Comparison of ENCODE assay signal across 23 cellular contexts in genomic region chr3:127449489-127450212, GRCh38.
DNase-seq lines count a peak whose midpoint lies in the region; ATAC-seq, FAIRE-seq and TF ChIP-seq lines count a peak whose summit lies in the region.
"Had no signal": no experiment of that assay in that cellular context is flagged by ENCODE, and none has a peak within 500 bp of the region (broad histone marks: within the 10 kb centered on the region; RNA-seq: fewer than 3 reads in every experiment).

No MANE protein-coding gene starts in this region.

- H3K4me3 ChIP-seq in right cardiac atrium (ENCODE audit: low read length) = no peak overlapping the region
- H3K4me3 ChIP-seq in K562 = no peak overlapping the region
- H3K4me3 ChIP-seq in right lobe of liver = no peak overlapping the region
- no peak overlapping the region for H3K4me3 ChIP-seq in suprapubic skin
- H3K4me3 ChIP-seq: GM23338, MG63 had no signal

- H3K4me1 ChIP-seq in right cardiac atrium (ENCODE audit: control insufficient read depth, insufficient read depth, low read length) (no peaks in the 10 kb centered on the region), K562 (replicated peaks in 1 of 2; ENCODE audit: control insufficient read depth in 2 of 2, insufficient read depth in 2 of 2, low read length in 2 of 2) (no peaks in the 10 kb centered on the region), right lobe of liver (no peaks in the 10 kb centered on the region), suprapubic skin (peaks cover 7% of the 10 kb centered on the region)

- no peak overlapping the region for H3K27ac Mint-ChIP-seq in activated CD8-positive, alpha-beta T cell treated with anti-CD3 and anti-CD28 coated beads, Interleukin-2, amount 10 ng/mL, durations not matched to agents 7 days and 5 days
- H3K27ac Mint-ChIP-seq: B cell; CD8-positive, alpha-beta memory T cell; GM23338 had no signal

- FAIRE-seq in K562 (lab: Jason Lieb, UNC) = no peak
- FAIRE-seq: GM19239 had no signal

- H3K27me3 ChIP-seq in right cardiac atrium (ENCODE audit: control insufficient read depth, insufficient read depth) (no peaks in the 10 kb centered on the region), K562 (ENCODE audit: control insufficient read depth in 2 of 2, insufficient read depth in 2 of 2, low read length in 2 of 2) (peaks cover 0 to 14% of the 10 kb centered on the region in 2 experiments; a peak in 2 of 5 replicates), right lobe of liver (peaks cover 0 to under 1% of the 10 kb centered on the region in 2 donors), suprapubic skin (peaks cover 34% of the 10 kb centered on the region)
- H3K27me3 ChIP-seq: MG63 had no signal

- intact Hi-C loops in left cardiac atrium (cut with DNase I) = loop anchor here (10.0 kb wide), 4 partner anchors 435 to 925 kb away; partner anchors contain the start of gene CHST13 (in 1 of the 2)
- intact Hi-C loops in right cardiac atrium (cut with DNase I) = loop anchor here in 2 of 4 donors (5.0 to 10.0 kb wide), 3 partner anchors 465 to 767 kb away; partner anchors contain the start of gene PLXNA1 (in 1 of the 2)
- intact Hi-C loops in K562 (cut with micrococcal nuclease) = loop anchor here (10.0 kb wide), 1 partner anchor 775 kb away; no protein-coding TSS in a partner anchor
- intact Hi-C loops in right lobe of liver (cut with DNase I) = loop anchor here in 1 of 2 donors (10.0 kb wide), 1 partner anchor 695 kb away; no protein-coding TSS in a partner anchor

- H3K36me3 ChIP-seq in K562 (ENCODE audit: control insufficient read depth, insufficient read depth, low read length) = no peaks in the 10 kb centered on the region
- H3K36me3 ChIP-seq in right lobe of liver = no peaks in the 10 kb centered on the region
- no peaks in the 10 kb centered on the region for H3K36me3 ChIP-seq in suprapubic skin
- H3K36me3 ChIP-seq: MG63 had no signal

- H3K27ac ChIP-seq in right cardiac atrium (ENCODE audit: low read length) (no peak overlapping the region), K562 (ENCODE audit: extremely low read depth, low read depth, low read length) (no peak overlapping the region), right lobe of liver (no peak overlapping the region), suprapubic skin (no peak overlapping the region)
- H3K27ac ChIP-seq: HL-60 had no signal

- no peaks in the 10 kb centered on the region for H3K9me3 Mint-ChIP-seq in activated CD8-positive, alpha-beta T cell treated with anti-CD3 and anti-CD28 coated beads, Interleukin-2, amount 10 ng/mL, durations not matched to agents 7 days and 5 days (ENCODE audit: insufficient read depth)
- H3K9me3 Mint-ChIP-seq: GM23338 had no signal

- no peaks in the 10 kb centered on the region for H3K79me2 ChIP-seq in K562 (ENCODE audit: control insufficient read depth, insufficient read depth, low read length)

- POLR2A ChIA-PET in K562 (lab: Yijun Ruan, JAX) = interaction anchor here (0.6 kb wide), 1 partner anchor 18 kb away, joined by 3 read pairs; no protein-coding TSS in a partner anchor
- POLR2A ChIA-PET in activated CD8-positive, alpha-beta T cell treated with anti-CD3 and anti-CD28 coated beads, Interleukin-2, amount 10 ng/mL, durations not matched to agents 7 days and 5 days (lab: Charles Lee) = no interaction called here

- TF ChIP-seq EP300 in K562 (IDR thresholded peaks at IDR 0.05; ENCODE audit: low read length) (no peak), suprapubic skin (IDR thresholded peaks at IDR 0.05) (no peak)

- ATAC-seq in left cardiac atrium (no peak), right cardiac atrium (no peak), K562 (no peak), right lobe of liver (no peak), GM21515 (IDR thresholded peaks at IDR 0.05; ENCODE audit: unreplicated experiment) (no peak)
- no peak for ATAC-seq in activated CD8-positive, alpha-beta T cell treated with anti-CD3 and anti-CD28 coated beads, Interleukin-2, amount 10 ng/mL, durations not matched to agents 7 days and 5 days
- ATAC-seq: GM23338, PC-3 had no signal

- H3K4me1 Mint-ChIP-seq in activated CD8-positive, alpha-beta T cell treated with anti-CD3 and anti-CD28 coated beads, Interleukin-2, amount 10 ng/mL, durations not matched to agents 7 days and 5 days (ENCODE audit: low read depth) = no peaks in the 10 kb centered on the region
- H3K4me1 Mint-ChIP-seq: B cell; CD8-positive, alpha-beta memory T cell; GM23338 had no signal

- no peak for TF ChIP-seq POLR2A in K562 (conservative IDR thresholded peaks at IDR 0.05)
- no peak for TF ChIP-seq POLR2A in right lobe of liver (IDR thresholded peaks at IDR 0.05)
- TF ChIP-seq POLR2A in suprapubic skin (IDR thresholded peaks at IDR 0.05) = no peak

- no peak for TF ChIP-seq CTCF in K562 (IDR thresholded peaks at IDR 0.05 in 2 of 3, conservative IDR thresholded peaks at IDR 0.05 in 1 of 3; ENCODE audit: insufficient read depth in 2 of 3, low read depth in 1 of 3, low read length in 3 of 3)
- TF ChIP-seq CTCF in right lobe of liver (IDR thresholded peaks at IDR 0.05) = no peak
- no peak for TF ChIP-seq CTCF in suprapubic skin (IDR thresholded peaks at IDR 0.05)

- in situ Hi-C loops in K562 (cut with MboI) = loop anchor here (10.0 kb wide), 1 partner anchor 775 kb away; no protein-coding TSS in a partner anchor

- H3K4me3 Mint-ChIP-seq in activated CD8-positive, alpha-beta T cell treated with anti-CD3 and anti-CD28 coated beads, Interleukin-2, amount 10 ng/mL, durations not matched to agents 7 days and 5 days = no peak overlapping the region
- H3K4me3 Mint-ChIP-seq: B cell; CD8-positive, alpha-beta memory T cell; GM23338 had no signal

- no peak overlapping the region for H3K4me2 ChIP-seq in K562 (ENCODE audit: insufficient read depth, low read length)
- H3K4me2 ChIP-seq: GM23338 had no signal

- no peaks in the 10 kb centered on the region for H3K36me3 Mint-ChIP-seq in activated CD8-positive, alpha-beta T cell treated with anti-CD3 and anti-CD28 coated beads, Interleukin-2, amount 10 ng/mL, durations not matched to agents 7 days and 5 days (ENCODE audit: low read depth)
- H3K36me3 Mint-ChIP-seq: CD8-positive, alpha-beta memory T cell had no signal

- peak; percentile 1 for DNase-seq in left cardiac atrium
- no peak for DNase-seq in right cardiac atrium
- DNase-seq in K562 (ENCODE audit: extremely low read depth in 1 of 4, low spot score in 3 of 4) = no peak
- peak in 2 of 3 donors; percentile 1 to 9 for DNase-seq in right lobe of liver
- peak; percentile 27 to 45 for DNase-seq in suprapubic skin (ENCODE audit: low spot score in 2 of 2)
- DNase-seq in AML-193 (lab: John Stamatoyannopoulos, UW) = no peak
- DNase-seq in activated CD8-positive, alpha-beta T cell treated with anti-CD3 and anti-CD28 coated beads, Interleukin-2, amount 10 ng/mL, durations not matched to agents 7 days and 5 days = no peak
- DNase-seq: ACHN; CD8-positive, alpha-beta memory T cell; DND-41; GDM1; KG1; MG63; NCI-H1092 treated with DMSO at 0.1 percent for 48 hours; NCI-H2029; NCI-H524; PC-3; SHP77 had no signal

- no peaks in the 10 kb centered on the region for H4K20me1 ChIP-seq in K562 (replicated peaks; ENCODE audit: control insufficient read depth, insufficient read depth, low read length)

- no TSS peak for BruUV-seq in K562 (replicated peaks; lab: Mats Ljungman, UMichigan)

- H2AFZ ChIP-seq in K562 (ENCODE audit: low read depth, low read length) = no peak overlapping the region
- H2AFZ ChIP-seq: GM23338 had no signal

- peaks cover 11% of the 10 kb centered on the region for H3K27me3 Mint-ChIP-seq in activated CD8-positive, alpha-beta T cell treated with anti-CD3 and anti-CD28 coated beads, Interleukin-2, amount 10 ng/mL, durations not matched to agents 7 days and 5 days (ENCODE audit: low read depth)

- no peak overlapping the region for H3K9ac ChIP-seq in K562 (ENCODE audit: insufficient read depth in 1 of 2, low read depth in 2 of 2, low read length in 2 of 2)

- TF ChIP-seq RAD21 in K562 (CRISPR knock-in tag; conservative IDR thresholded peaks at IDR 0.05 in 1 of 2, IDR thresholded peaks at IDR 0.05 in 1 of 2) = no peak

- WGBS in right cardiac atrium = 57% methylated on average over 8 of the region's 8 CpGs
- WGBS in K562 (ENCODE audit: insufficient coverage, low coverage, missing lambda C conversion rate) = 0% methylated on average over 5 of the region's 8 CpGs
- 36% methylated on average over 6 of the region's 8 CpGs for WGBS in right lobe of liver (ENCODE audit: insufficient coverage, low coverage, low lambda C conversion rate, missing lambda C conversion rate)
- WGBS in suprapubic skin = 57% methylated on average over 8 of the region's 8 CpGs

- H3K9me3 ChIP-seq in right cardiac atrium (ENCODE audit: control insufficient read depth, low read length) (no peaks in the 10 kb centered on the region), K562 (replicated peaks; ENCODE audit: control insufficient read depth, insufficient read depth, low read depth, low read length) (no peaks in the 10 kb centered on the region), right lobe of liver (no peaks in the 10 kb centered on the region), suprapubic skin (no peaks in the 10 kb centered on the region)
- H3K9me3 ChIP-seq: MG63 had no signal

- H3K9me1 ChIP-seq in K562 (ENCODE audit: control insufficient read depth, insufficient read depth, low read length) = no peaks in the 10 kb centered on the region

- CTCF ChIA-PET in K562 (lab: Yijun Ruan, JAX; ENCODE audit: low intra/inter-chr PET ratio) = no interaction called here
- CTCF ChIA-PET in activated CD8-positive, alpha-beta T cell treated with anti-CD3 and anti-CD28 coated beads, Interleukin-2, amount 10 ng/mL, durations not matched to agents 7 days and 5 days (lab: Charles Lee) = no interaction called here

TF ChIP-seq in K562, 482 proteins besides CTCF, POLR2A, EP300 and RAD21:
- no peak for TF ChIP-seq ZKSCAN8 (CRISPR knock-in tag; IDR thresholded peaks at IDR 0.05)
- TF ChIP-seq SMAD4 (CRISPR knock-in tag; conservative IDR thresholded peaks at IDR 0.05) = no peak
- peak; percentile 79 for TF ChIP-seq RFX1 (IDR thresholded peaks at IDR 0.05)

Comparison
In these comparisons a context has a peak if more than half of its experiments do, and no peak if none do; other contexts are left out.
1. DNase-seq: peak in left cardiac atrium (single experiment), right lobe of liver (2 of 3) and suprapubic skin (2 of 2); none in right cardiac atrium (0 of 3), K562 (0 of 4), AML-193 (0 of 2) and activated CD8-positive, alpha-beta T cell treated with anti-CD3 and anti-CD28 coated beads, Interleukin-2, amount 10 ng/mL, durations not matched to agents 7 days and 5 days (single experiment).